ENCODE assay signal across 24 cellular contexts in the genomic region with DNA sequence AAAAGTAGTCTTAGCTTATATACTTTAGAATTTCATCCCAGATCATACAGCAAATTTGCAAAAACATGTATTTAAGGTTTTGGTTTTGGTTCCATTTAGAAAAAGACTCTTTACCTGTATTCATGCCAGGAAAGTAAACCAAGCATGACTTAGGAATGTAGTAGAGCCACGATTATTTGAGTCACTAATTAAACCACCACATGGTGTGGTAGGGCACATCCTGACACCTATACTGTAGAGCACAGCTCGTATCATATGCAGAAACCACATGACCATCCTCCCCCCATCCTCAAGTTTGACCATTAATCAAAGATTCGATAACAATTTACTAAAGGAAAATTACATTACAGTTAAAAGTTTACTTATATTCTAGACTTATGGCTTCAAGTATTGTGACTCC.
DNase-seq lines count a peak whose midpoint lies in the region; ATAC-seq, FAIRE-seq and TF ChIP-seq lines count a peak whose summit lies in the region.
"Had no signal": no experiment of that assay in that cellular context is flagged by ENCODE, and none has a peak within 500 bp of the region (broad histone marks: within the 10 kb centered on the region; RNA-seq: fewer than 3 reads in every experiment).

No MANE protein-coding gene starts in this region.

- no peaks in the 10 kb centered on the region for H3K27me3 Mint-ChIP-seq in brain
- H3K27me3 Mint-ChIP-seq: activated CD4-positive, alpha-beta T cell treated with anti-CD3 and anti-CD28 coated beads, Interleukin-2, amount 10 ng/mL, durations not matched to agents 24 days and 14 days had no signal

- no peaks in the 10 kb centered on the region for H3K9me3 Mint-ChIP-seq in brain
- H3K9me3 Mint-ChIP-seq: activated CD4-positive, alpha-beta T cell treated with anti-CD3 and anti-CD28 coated beads, Interleukin-2, amount 10 ng/mL, durations not matched to agents 24 days and 14 days; activated naive CD4-positive, alpha-beta T cell treated with anti-CD3 and anti-CD28 coated beads, Interleukin-2, amount 50 U/mL, for 24 hours had no signal

- TF ChIP-seq CTCF in AG10803 (conservative IDR thresholded peaks at IDR 0.05; ENCODE audit: low read length) (no peak), brain (conservative IDR thresholded peaks at IDR 0.05) (no peak), kidney (IDR thresholded peaks at IDR 0.05; ENCODE audit: borderline replicate concordance, extremely low read depth, insufficient read depth) (no peak)

- no peak overlapping the region for H3K9ac ChIP-seq in kidney (ENCODE audit: low read length in 2 of 2)
- H3K9ac ChIP-seq: SK-N-SH had no signal

- H3K4me1 ChIP-seq in kidney (ENCODE audit: control insufficient read depth in 1 of 2, insufficient read depth in 1 of 2, low read depth in 1 of 2, low read length in 2 of 2) = peaks cover 9 to 27% of the 10 kb centered on the region in 2 donors

- no peaks in the 10 kb centered on the region for H3K36me3 ChIP-seq in kidney (ENCODE audit: control insufficient read depth in 1 of 2, insufficient read depth in 2 of 2, low read length in 2 of 2)
- H3K36me3 ChIP-seq: heart right ventricle, sigmoid colon had no signal

- H3K4me3 Mint-ChIP-seq in brain = no peak overlapping the region
- H3K4me3 Mint-ChIP-seq: activated CD4-positive, alpha-beta T cell treated with anti-CD3 and anti-CD28 coated beads, Interleukin-2, amount 10 ng/mL, durations not matched to agents 24 days and 14 days; activated naive CD4-positive, alpha-beta T cell treated with anti-CD3 and anti-CD28 coated beads, Interleukin-2, amount 50 U/mL, for 24 hours had no signal

- H3K36me3 Mint-ChIP-seq in brain = no peaks in the 10 kb centered on the region
- H3K36me3 Mint-ChIP-seq: activated naive CD4-positive, alpha-beta T cell treated with anti-CD3 and anti-CD28 coated beads, Interleukin-2, amount 50 U/mL, for 24 hours had no signal

- H3K9me3 ChIP-seq in kidney (ENCODE audit: control insufficient read depth in 1 of 2, low read length in 2 of 2) = no peaks in the 10 kb centered on the region
- H3K9me3 ChIP-seq: heart right ventricle, sigmoid colon, SK-N-SH had no signal

- H3K4me1 Mint-ChIP-seq in brain = peaks cover 52% of the 10 kb centered on the region

- ATAC-seq in HG03520 (IDR thresholded peaks at IDR 0.05; ENCODE audit: unreplicated experiment) = no peak
- ATAC-seq in HG03521 (IDR thresholded peaks at IDR 0.05; ENCODE audit: unreplicated experiment) = no peak
- ATAC-seq: HCT116, heart right ventricle had no signal

- H3K4me3 ChIP-seq in AG10803 (ENCODE audit: low read length) = no peak overlapping the region
- H3K4me3 ChIP-seq in kidney (ENCODE audit: low read length in 2 of 2) = no peak overlapping the region
- H3K4me3 ChIP-seq: heart right ventricle, sigmoid colon had no signal

- H3K27ac Mint-ChIP-seq in brain = peak overlapping the region in 3 of 5 experiments; percentile 8 to 96 (median 84)
- H3K27ac Mint-ChIP-seq: activated CD4-positive, alpha-beta T cell treated with anti-CD3 and anti-CD28 coated beads, Interleukin-2, amount 10 ng/mL, durations not matched to agents 24 days and 14 days; activated naive CD4-positive, alpha-beta T cell treated with anti-CD3 and anti-CD28 coated beads, Interleukin-2, amount 50 U/mL, for 24 hours had no signal

- H3K27ac ChIP-seq in kidney (ENCODE audit: low read depth in 2 of 2, low read length in 2 of 2) = peak overlapping the region; percentile 26 to 66
- H3K27ac ChIP-seq: C4-2B, heart right ventricle, sigmoid colon, VCaP had no signal

- peak; percentile 85 for FAIRE-seq in kidney (lab: Jason Lieb, UNC)
- FAIRE-seq: A204.1, colon, D721Med had no signal

- intact Hi-C loops in kidney (cut with DNase I) = no loop called here

- DNase-seq in AG10803 (ENCODE audit: low read depth) (peak; percentile 58), HT1080 (ENCODE audit: low read depth) (peak; percentile 45), kidney (no peak), NCI-H82 (lab: John Stamatoyannopoulos, UW) (no peak), NCI-H1417 treated with DMSO at 0.1 percent for 48 hours (lab: John Stamatoyannopoulos, UW) (no peak)
- DNase-seq: activated CD4-positive, alpha-beta T cell treated with anti-CD3 and anti-CD28 coated beads, Interleukin-2, amount 10 ng/mL, durations not matched to agents 24 days and 14 days; heart right ventricle; NCI-H1092 treated with DMSO at 0.1 percent for 48 hours; NCI-H510A treated with DMSO at 0.1 percent for 48 hours; RPMI8226; sigmoid colon; SK-N-SH; stimulated activated CD4-positive, alpha-beta T cell treated with anti-CD3 and anti-CD28 coated beads, Interleukin-15, amount 100 ng/mL, for 24 hours; trophoblast cell had no signal

Comparison
In these comparisons a context has a peak if more than half of its experiments do, and no peak if none do; other contexts are left out.
1. DNase-seq: peak in AG10803 (single experiment) and HT1080 (single experiment); none in kidney (single experiment), NCI-H82 (single experiment) and NCI-H1417 treated with DMSO at 0.1 percent for 48 hours (single experiment).